Comparison of ENCODE assay signal across 8 cellular contexts in genomic region chrX:102863735-102864134, GRCh38.
DNase-seq lines count a peak whose midpoint lies in the region; ATAC-seq, FAIRE-seq and TF ChIP-seq lines count a peak whose summit lies in the region.

No MANE protein-coding gene starts in this region.

- DNase-seq in CD14-positive monocyte (ENCODE audit: low spot score) (peak; percentile 57), GM19239 (ENCODE audit: insufficient read length, low spot score) (peak; percentile 1), NCI-H226 (peak; percentile 32), choroid plexus epithelial cell (ENCODE audit: low read depth) (peak; percentile 85), right lobe of liver (peak; percentile 72 to 76 (median 74))
- DNase-seq in activated CD4-positive, alpha-beta T cell treated with anti-CD3 and anti-CD28 coated beads for 24 hours (ENCODE audit: low read depth in 2 of 2) = peak; percentile 66 to 85
- DNase-seq in stimulated activated CD4-positive, alpha-beta T cell treated with anti-CD3 and anti-CD28 coated beads, TNF-alpha, amount 100 ng/mL, for 4 hours (ENCODE audit: low read depth in 3 of 3) = peak; percentile 54 to 59 (median 59)

- intact Hi-C loops in CD14-positive monocyte (cut with micrococcal nuclease) (no loop called here), right lobe of liver (cut with DNase I) (no loop called here)

- 2% methylated on average over 4 of the region's 4 CpGs for WGBS in right lobe of liver (ENCODE audit: insufficient coverage, low coverage, low lambda C conversion rate, missing lambda C conversion rate)

- H3K9me3 Mint-ChIP-seq in CD14-positive monocyte = peaks cover 0 to 3% (median 0%) of the 10 kb centered on the region in 7 donors

- TF ChIP-seq CTCF in CD14-positive monocyte (IDR thresholded peaks at IDR 0.05) (peak; percentile 79), choroid plexus epithelial cell (conservative IDR thresholded peaks at IDR 0.05; ENCODE audit: low read depth, low read length) (peak; percentile 82), right lobe of liver (IDR thresholded peaks at IDR 0.05) (peak; percentile 65 to 95 (median 86))

- no peak overlapping the region for H3K27ac Mint-ChIP-seq in CD14-positive monocyte

- H3K4me1 Mint-ChIP-seq in CD14-positive monocyte = no peaks in the 10 kb centered on the region

- no peak overlapping the region for H3K4me3 Mint-ChIP-seq in CD14-positive monocyte

- no peak overlapping the region for H3K27ac ChIP-seq in right lobe of liver

- peaks cover 0 to 5% of the 10 kb centered on the region in 2 donors for H3K36me3 Mint-ChIP-seq in CD14-positive monocyte

- H3K27me3 Mint-ChIP-seq in CD14-positive monocyte (ENCODE audit: low read depth in 3 of 3) = peaks cover 0 to 5% (median 0%) of the 10 kb centered on the region in 3 donors

- H3K4me1 ChIP-seq in right lobe of liver = no peaks in the 10 kb centered on the region

- no peaks in the 10 kb centered on the region for H3K36me3 ChIP-seq in right lobe of liver

- FAIRE-seq in GM19239 (lab: Jason Lieb, UNC) = peak; percentile 45

- H3K4me3 ChIP-seq in choroid plexus epithelial cell (ENCODE audit: low read depth, low read length) (no peak overlapping the region), right lobe of liver (no peak overlapping the region)

- TF ChIP-seq POLR2A in right lobe of liver (IDR thresholded peaks at IDR 0.05) = no peak

- ATAC-seq in HG03280 (IDR thresholded peaks at IDR 0.05; ENCODE audit: unreplicated experiment) = peak; percentile 98
- peak; percentile 98 to 100 (median 100) for ATAC-seq in right lobe of liver

- no peaks in the 10 kb centered on the region for H3K27me3 ChIP-seq in right lobe of liver

- H3K9me3 ChIP-seq in right lobe of liver = no peaks in the 10 kb centered on the region

Comparison
In these comparisons a context has a peak if more than half of its experiments do, and no peak if none do; other contexts are left out.
1. DNase-seq: peak in every context shown above with its lines; median percentile 85 in choroid plexus epithelial cell; 76 in activated CD4-positive, alpha-beta T cell treated with anti-CD3 and anti-CD28 coated beads for 24 hours; 74 in right lobe of liver; 59 in stimulated activated CD4-positive, alpha-beta T cell treated with anti-CD3 and anti-CD28 coated beads, TNF-alpha, amount 100 ng/mL, for 4 hours; 57 in CD14-positive monocyte; 32 in NCI-H226; 1 in GM19239.